Comparison of ENCODE assay signal across 10 cellular contexts in the genomic region with DNA sequence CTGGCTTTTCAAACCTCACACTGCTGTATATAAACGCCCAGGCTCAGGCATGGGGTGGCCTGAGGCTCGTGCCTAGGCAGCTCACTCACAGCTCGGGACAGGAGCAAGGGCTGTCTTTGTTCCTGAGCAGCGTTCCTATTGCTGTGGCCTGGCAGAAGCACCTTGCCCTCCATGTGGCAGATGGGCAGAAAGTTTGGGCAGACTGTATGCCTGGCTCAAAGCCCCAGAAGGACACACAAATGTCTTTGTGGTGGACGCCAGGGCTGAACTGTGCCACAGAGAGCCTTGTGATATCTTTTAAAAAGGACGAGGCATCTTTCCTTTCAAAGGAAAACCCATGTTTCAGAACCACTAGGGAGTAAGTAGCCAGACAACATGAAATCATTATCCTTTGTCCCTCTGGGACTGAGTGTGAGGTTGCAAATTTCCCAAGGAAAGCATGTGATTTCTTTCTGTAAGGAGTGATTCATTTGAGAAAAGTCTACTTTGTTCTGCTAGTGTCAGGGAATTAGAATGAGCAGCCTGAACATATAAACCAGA. TPM values are rescaled to one million over a fixed set of nuclear protein-coding genes. Genes with fewer than 3 reads are reported as not detected.
DNase-seq lines count a peak whose midpoint lies in the region; FAIRE-seq and TF ChIP-seq lines count a peak whose summit lies in the region.
"Had no signal": no experiment of that assay in that cellular context is flagged by ENCODE, and none has a peak within 500 bp of the region (broad histone marks: within the 10 kb centered on the region; RNA-seq: fewer than 3 reads in every experiment).

No MANE protein-coding gene starts in this region.

- TF ChIP-seq POLR2A in H1 (IDR thresholded peaks at IDR 0.05; ENCODE audit: control extremely low read depth in 1 of 2, low read depth in 2 of 2, low read length in 2 of 2) (no peak), tibial nerve (IDR thresholded peaks at IDR 0.05) (no peak)

- H2AK5ac ChIP-seq in H1 (ENCODE audit: low read depth, low read length) = no peak overlapping the region

- H3K4me1 ChIP-seq in H1 (replicated peaks in 1 of 4; ENCODE audit: control insufficient read depth in 3 of 4, insufficient read depth in 4 of 4, low read length in 3 of 4) (no peaks in the 10 kb centered on the region), tibial nerve (peaks cover 0 to 14% (median 7%) of the 10 kb centered on the region in 4 donors)

- no peaks in the 10 kb centered on the region for H3K79me2 ChIP-seq in H1 (ENCODE audit: control insufficient read depth in 1 of 2, insufficient read depth in 2 of 2, low read length in 2 of 2)

- no peak overlapping the region for H3K4ac ChIP-seq in H1 (replicated peaks; ENCODE audit: insufficient read length, low read depth, low read length)

- H3K23me2 ChIP-seq in H1 (ENCODE audit: low read depth, low read length) = no peaks in the 10 kb centered on the region

- no peak overlapping the region for H2BK5ac ChIP-seq in H1 (ENCODE audit: low read depth, low read length)

- H3K9me3 ChIP-seq in H1 (ENCODE audit: insufficient read depth in 2 of 2, low read depth in 1 of 2, low read length in 1 of 2) (no peaks in the 10 kb centered on the region), tibial nerve (no peaks in the 10 kb centered on the region)

- 84% methylated on average over 6 of the region's 6 CpGs; no CpG with 5 or more reads in 1 of the 2 experiments for WGBS in H1 (ENCODE audit: extremely low coverage in 1 of 2, insufficient coverage in 1 of 2, insufficient read length in 1 of 2, insufficient replicate concordance in 2 of 2, low coverage in 1 of 2, low lambda C conversion rate in 2 of 2, missing lambda C conversion rate in 1 of 2), 2 experiments
- WGBS in tibial nerve, 2 donors = 31 to 49% methylated on average over 4 to 6 of the region's 6 CpGs

- H4K5ac ChIP-seq in H1 (ENCODE audit: insufficient read length, low read depth, low read length) = no peak overlapping the region

- H3K79me1 ChIP-seq in H1 (ENCODE audit: low read depth, low read length) = no peaks in the 10 kb centered on the region

- H3K27ac ChIP-seq in H1 (ENCODE audit: low read depth, low read length) (no peak overlapping the region), tibial nerve (peak overlapping the region in 3 of 4 donors; percentile 48 to 95 (median 79))

- no peak overlapping the region for H2BK12ac ChIP-seq in H1 (ENCODE audit: low read depth, low read length)

- H3K4me3 ChIP-seq in H1 (ENCODE audit: extremely low read depth in 1 of 4, insufficient read depth in 2 of 4, low read depth in 3 of 4, low read length in 4 of 4) (no peak overlapping the region), tibial nerve (no peak overlapping the region)

- no peak overlapping the region for H3K9ac ChIP-seq in H1 (replicated peaks in 1 of 4; ENCODE audit: extremely low read depth in 1 of 4, low read depth in 3 of 4, low read length in 3 of 4)

- TF ChIP-seq CTCF in H1 (IDR thresholded peaks at IDR 0.05; ENCODE audit: control extremely low read depth in 1 of 3, insufficient read depth in 1 of 3, low read depth in 1 of 3, low read length in 3 of 3) = no peak
- no peak for TF ChIP-seq CTCF in tibial nerve (IDR thresholded peaks at IDR 0.05)

- no peak overlapping the region for H4K91ac ChIP-seq in H1 (replicated peaks; ENCODE audit: insufficient read length, low read length)

- no peak overlapping the region for H3K14ac ChIP-seq in H1 (ENCODE audit: insufficient read length)

- H3K23ac ChIP-seq in H1 (ENCODE audit: insufficient read length) = no peak overlapping the region

- no peak overlapping the region for H3K4me2 ChIP-seq in H1 (ENCODE audit: insufficient read depth in 1 of 2, low read depth in 2 of 2, low read length in 2 of 2)

- TF ChIP-seq RAD21 in H1 (IDR thresholded peaks at IDR 0.05 in 1 of 2, conservative IDR thresholded peaks at IDR 0.05 in 1 of 2; ENCODE audit: low read depth in 2 of 2, low read length in 2 of 2) = no peak

- no peak overlapping the region for H2BK20ac ChIP-seq in H1 (ENCODE audit: low read length)

- H2BK120ac ChIP-seq in H1 (replicated peaks; ENCODE audit: low read depth, low read length) = no peak overlapping the region

- no peak for FAIRE-seq in H1 (lab: Jason Lieb, UNC)

- CTCF ChIA-PET in H1 (lab: Charles Lee; ENCODE audit: partially characterized antibody) = interaction anchor here (0.6 to 1.4 kb wide), 2 partner anchors 15 to 71 kb away, joined by 3 read pairs; no protein-coding TSS in a partner anchor

- no peaks in the 10 kb centered on the region for H4K20me1 ChIP-seq in H1 (replicated peaks in 1 of 2; ENCODE audit: control insufficient read depth in 1 of 2, insufficient read depth in 2 of 2, low read length in 2 of 2)

- H2BK15ac ChIP-seq in H1 (ENCODE audit: low read length) = no peak overlapping the region

- H4K8ac ChIP-seq in H1 (ENCODE audit: extremely low read depth, insufficient read depth, low read length) = peak overlapping the region; percentile 73; the same call in 1 of the 2 replicates

- H2AFZ ChIP-seq in H1 (ENCODE audit: low read length) = peak overlapping the region; percentile 18

- H3K36me3 ChIP-seq in H1 (ENCODE audit: control insufficient read depth in 2 of 4, insufficient read depth in 4 of 4, low read length in 3 of 4) (no peaks in the 10 kb centered on the region), tibial nerve (no peaks in the 10 kb centered on the region)

- TF ChIP-seq EP300 in H1 (IDR thresholded peaks at IDR 0.05; ENCODE audit: borderline replicate concordance in 1 of 2, low read depth in 2 of 2, low read length in 2 of 2) = no peak
- peak; percentile 55 to 85 for TF ChIP-seq EP300 in tibial nerve (IDR thresholded peaks at IDR 0.05)

- H3K56ac ChIP-seq in H1 (replicated peaks; ENCODE audit: insufficient read length, low read depth, low read length) = no peak overlapping the region

- no peaks in the 10 kb centered on the region for H3K27me3 ChIP-seq in H1 (replicated peaks in 1 of 4; ENCODE audit: control insufficient read depth in 3 of 4, extremely low read depth in 1 of 4, insufficient read depth in 3 of 4, low read length in 3 of 4)
- no peaks in the 10 kb centered on the region for H3K27me3 ChIP-seq in tibial nerve

- DNase-seq in M059J (ENCODE audit: low read depth) (peak; percentile 20), H1 (ENCODE audit: low read depth in 1 of 2, low spot score in 2 of 2) (no peak), medulla oblongata (ENCODE audit: extremely low spot score) (peak; percentile 85), tibial nerve (ENCODE audit: low spot score in 2 of 2) (peak in 1 of 2 donors; percentile 28), GM19238 (ENCODE audit: insufficient read length, low spot score) (no peak), NCI-H748 treated with DMSO at 0.1 percent for 48 hours (lab: John Stamatoyannopoulos, UW) (no peak), DMS114 treated with DMSO at 0.1 percent for 48 hours (lab: John Stamatoyannopoulos, UW; ENCODE audit: unreplicated experiment) (no peak)
- DNase-seq: activated naive CD4-positive, alpha-beta T cell treated with Interleukin-2 at 50 U/mL for 16 hours; NCI-H446; stimulated activated CD4-positive, alpha-beta T cell treated with anti-CD3 and anti-CD28 coated beads, Interleukin-2, amount 100 ng/mL, for 48 hours had no signal

- no peak overlapping the region for H3K18ac ChIP-seq in H1 (ENCODE audit: extremely low read depth, low read length)

- POLR2A ChIA-PET in H1 (lab: Charles Lee; ENCODE audit: partially characterized antibody) = interaction anchor here (0.6 to 1.3 kb wide), 3 partner anchors 12 to 89 kb away, joined by 3 to 4 read pairs (median 4); no protein-coding TSS in a partner anchor

TF ChIP-seq in H1, 55 proteins besides CTCF, POLR2A, EP300 and RAD21:
- TF ChIP-seq, protein P1, sequence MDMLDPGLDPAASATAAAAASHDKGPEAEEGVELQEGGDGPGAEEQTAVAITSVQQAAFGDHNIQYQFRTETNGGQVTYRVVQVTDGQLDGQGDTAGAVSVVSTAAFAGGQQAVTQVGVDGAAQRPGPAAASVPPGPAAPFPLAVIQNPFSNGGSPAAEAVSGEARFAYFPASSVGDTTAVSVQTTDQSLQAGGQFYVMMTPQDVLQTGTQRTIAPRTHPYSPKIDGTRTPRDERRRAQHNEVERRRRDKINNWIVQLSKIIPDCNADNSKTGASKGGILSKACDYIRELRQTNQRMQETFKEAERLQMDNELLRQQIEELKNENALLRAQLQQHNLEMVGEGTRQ (IDR thresholded peaks at IDR 0.05; ENCODE audit: low read length) = no peak
- TF ChIP-seq EZH2 (IDR thresholded peaks at IDR 0.05; ENCODE audit: low read depth, low read length, severe bottlenecking) = no peak
- TF ChIP-seq SIX5 (IDR thresholded peaks at IDR 0.05; ENCODE audit: low read depth, low read length) = no peak
- TF ChIP-seq, protein P2, sequence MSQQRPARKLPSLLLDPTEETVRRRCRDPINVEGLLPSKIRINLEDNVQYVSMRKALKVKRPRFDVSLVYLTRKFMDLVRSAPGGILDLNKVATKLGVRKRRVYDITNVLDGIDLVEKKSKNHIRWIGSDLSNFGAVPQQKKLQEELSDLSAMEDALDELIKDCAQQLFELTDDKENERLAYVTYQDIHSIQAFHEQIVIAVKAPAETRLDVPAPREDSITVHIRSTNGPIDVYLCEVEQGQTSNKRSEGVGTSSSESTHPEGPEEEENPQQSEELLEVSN (IDR thresholded peaks at IDR 0.05) = no peak
- TF ChIP-seq GABPA (IDR thresholded peaks at IDR 0.05; ENCODE audit: borderline replicate concordance, insufficient read depth, low read length) = no peak
- TF ChIP-seq EGR1 (IDR thresholded peaks at IDR 0.05; ENCODE audit: borderline replicate concordance, low read depth, low read length) = no peak
- no peak for TF ChIP-seq TEAD4 (IDR thresholded peaks at IDR 0.05; ENCODE audit: low read depth, low read length)
- TF ChIP-seq PHF8 (conservative IDR thresholded peaks at IDR 0.05; ENCODE audit: low read depth, low read length) = no peak
- TF ChIP-seq SRF (IDR thresholded peaks at IDR 0.05; ENCODE audit: low read depth, low read length) = no peak
- TF ChIP-seq TAF1 (IDR thresholded peaks at IDR 0.05; ENCODE audit: low read depth, low read length) = no peak

RNA-seq across cellular contexts. Expression of a gene that starts 29.3 kb away (rescaled TPM):
- total RNA-seq in M059J (2014; rRNA removed; shearing (Covaris generic)) = 99.0 and 107 TPM in 2 replicates
- total RNA-seq in H1 (2021; fragmentation: NEBNext Ultra II Directional; extraction: Animal tissue kit (Norgen Biotek cat#: 25700)) = 130 and 141 TPM in 2 replicates
- 56.8 and 109 TPM in 2 replicates for polyA plus RNA-seq in H1 (2011; rRNA removed)
- 109 TPM for polyA plus RNA-seq in H1 (2011; cell fraction: cytosol; rRNA removed)
- 50.2 TPM for polyA plus RNA-seq in H1 (2011; cell fraction: nucleus; rRNA removed)
- polyA plus RNA-seq in H1 (2012, experiment 1 of 2) = 99.3 to 185 TPM (median 114 TPM) in 4 replicates
- polyA plus RNA-seq in H1 (2012, experiment 2 of 2) = 26.5 TPM
- 152 TPM for polyA plus RNA-seq in H1 (2013, experiment 1 of 2)
- 161 TPM for polyA plus RNA-seq in H1 (2013, experiment 2 of 2)
- polyA minus RNA-seq in H1 (2011; rRNA and poly(A)+ RNA removed) = 62.1 and 106 TPM in 2 replicates
- polyA minus RNA-seq in H1 (2011; cell fraction: cytosol; rRNA and poly(A)+ RNA removed) = 82.1 TPM
- 70.1 TPM for polyA minus RNA-seq in H1 (2011; cell fraction: nucleus; rRNA and poly(A)+ RNA removed)
- total RNA-seq in tibial nerve = 100 to 1,000 TPM in 2 of 4 donors, 10 to 100 TPM in 2; 55.1 to 132 (median 99.5) TPM

Comparison
In these comparisons a context has a peak if more than half of its experiments do, and no peak if none do; other contexts are left out.
1. DNase-seq: peak in M059J (single experiment) and medulla oblongata (single experiment); none in H1 (0 of 2), GM19238 (single experiment), NCI-H748 treated with DMSO at 0.1 percent for 48 hours (single experiment) and DMS114 treated with DMSO at 0.1 percent for 48 hours (single experiment).